30 cellular contexts compared by ENCODE assay signal in the genomic region with DNA sequence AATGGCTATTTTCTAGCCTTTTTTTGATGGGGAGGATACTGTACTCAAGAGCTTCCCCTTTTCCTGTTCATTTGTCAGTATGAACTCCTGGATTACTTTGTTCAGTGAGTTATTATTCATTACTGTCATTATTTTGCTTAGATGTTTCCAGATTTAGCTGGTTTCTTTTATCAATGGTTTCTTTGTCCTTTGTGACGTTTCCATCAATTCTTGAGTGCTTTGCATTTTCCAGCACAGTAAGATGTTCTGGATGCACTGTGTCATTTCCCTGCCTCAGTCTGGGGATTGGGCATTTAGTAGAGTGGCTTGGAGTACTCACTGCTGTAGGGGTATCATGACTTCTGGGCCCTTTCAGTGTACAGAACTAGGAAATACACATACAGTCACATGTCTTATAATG.
"Had no signal": no experiment of that assay in that cellular context is flagged by ENCODE, and none has a peak within 500 bp of the region (broad histone marks: within the 10 kb centered on the region; RNA-seq: fewer than 3 reads in every experiment).

No MANE protein-coding gene starts in this region.

- ATAC-seq: activated CD8-positive, alpha-beta T cell treated with anti-CD3 and anti-CD28 coated beads for 36 hours; activated T-cell treated with anti-CD3 and anti-CD28 coated beads, Interleukin-2, amount 50 U/mL, for 72 hours; foreskin keratinocyte; gastroesophageal sphincter; T-cell had no signal

- H3K27me3 Mint-ChIP-seq: activated CD4-positive, alpha-beta T cell treated with anti-CD3 and anti-CD28 coated beads, Interleukin-2, amount 10 ng/mL, durations not matched to agents 7 days and 5 days; activated CD8-positive, alpha-beta T cell treated with anti-CD3 and anti-CD28 coated beads for 36 hours; activated naive CD8-positive, alpha-beta T cell; central memory CD8-positive, alpha-beta T cell; dendritic cell treated with granulocyte-macrophage colony-stimulating factor and Interleukin-4, amounts not matched to agents 40 ng/mL and 50 ng/mL, for 4 days; T-cell had no signal

- H3K27ac Mint-ChIP-seq: activated CD4-positive, alpha-beta T cell treated with anti-CD3 and anti-CD28 coated beads, Interleukin-2, amount 10 ng/mL, durations not matched to agents 7 days and 5 days; activated CD8-positive, alpha-beta T cell treated with anti-CD3 and anti-CD28 coated beads for 36 hours; activated naive CD8-positive, alpha-beta T cell; activated T-cell treated with anti-CD3 and anti-CD28 coated beads, Interleukin-2, amount 50 U/mL, for 72 hours; dendritic cell treated with granulocyte-macrophage colony-stimulating factor and Interleukin-4, amounts not matched to agents 40 ng/mL and 50 ng/mL, for 4 days; endodermal cell had no signal

- DNase-seq: activated CD4-positive, alpha-beta T cell treated with anti-CD3 and anti-CD28 coated beads for 4 hours; activated CD4-positive, alpha-beta T cell treated with anti-CD3 and anti-CD28 coated beads, Interleukin-2, amount 10 ng/mL, durations not matched to agents 7 days and 5 days; activated CD4-positive, alpha-beta T cell treated with anti-CD3 and anti-CD28 coated beads, Interleukin-2, amount 50 U/mL, for 48 hours; activated CD4-positive, CD25-positive, alpha-beta regulatory T cell; activated CD4-positive, CD25-positive, alpha-beta regulatory T cell treated with anti-CD3 and anti-CD28 coated beads, Interleukin-2, amount 50 U/mL, for 72 hours; activated CD8-positive, alpha-beta memory T cell treated with anti-CD3 and anti-CD28 coated beads for 24 hours; activated CD8-positive, alpha-beta T cell treated with anti-CD3 and anti-CD28 coated beads for 36 hours; activated effector memory CD4-positive, alpha-beta T cell treated with Interleukin-2 at 50 U/mL for 16 hours; activated gamma-delta T cell treated with Interleukin-2 at 50 U/mL for 16 hours; activated naive CD4-positive, alpha-beta T cell treated with anti-CD3 and anti-CD28 coated beads, Interleukin-2, amount 50 U/mL, for 16 hours; activated naive CD4-positive, alpha-beta T cell treated with Interleukin-2 at 50 U/mL for 16 hours; activated T-cell treated with anti-CD3 and anti-CD28 coated beads, Interleukin-2, amount 50 U/mL, for 72 hours; amniotic stem cell; anterior cingulate cortex; brain microvascular endothelial cell; dorsolateral prefrontal cortex; effector memory CD4-positive, alpha-beta T cell; endodermal cell; foreskin keratinocyte; head of caudate nucleus; hypothalamus; SW 1271; T-cell; T-helper 2 cell; WERI-Rb-1 had no signal

- H3K4me3 Mint-ChIP-seq: activated CD4-positive, alpha-beta T cell treated with anti-CD3 and anti-CD28 coated beads, Interleukin-2, amount 10 ng/mL, durations not matched to agents 7 days and 5 days; activated CD8-positive, alpha-beta T cell treated with anti-CD3 and anti-CD28 coated beads for 36 hours; activated naive CD8-positive, alpha-beta T cell; activated T-cell treated with anti-CD3 and anti-CD28 coated beads, Interleukin-2, amount 50 U/mL, for 72 hours; central memory CD8-positive, alpha-beta T cell; dendritic cell treated with granulocyte-macrophage colony-stimulating factor and Interleukin-4, amounts not matched to agents 40 ng/mL and 50 ng/mL, for 4 days; endodermal cell; T-cell had no signal

- H3K9me3 ChIP-seq: esophagus muscularis mucosa, gastroesophageal sphincter had no signal

- H3K9me3 Mint-ChIP-seq: activated CD4-positive, alpha-beta T cell treated with anti-CD3 and anti-CD28 coated beads, Interleukin-2, amount 10 ng/mL, durations not matched to agents 7 days and 5 days; activated CD8-positive, alpha-beta T cell treated with anti-CD3 and anti-CD28 coated beads for 36 hours; activated T-cell treated with anti-CD3 and anti-CD28 coated beads, Interleukin-2, amount 50 U/mL, for 72 hours; central memory CD8-positive, alpha-beta T cell; dendritic cell treated with granulocyte-macrophage colony-stimulating factor and Interleukin-4, amounts not matched to agents 40 ng/mL and 50 ng/mL, for 4 days; endodermal cell had no signal
